In genomic region chr2:120910956-120911951, GRCh38 we compare ENCODE assay signal across 14 cellular contexts.
DNase-seq lines count a peak whose midpoint lies in the region; ATAC-seq and TF ChIP-seq lines count a peak whose summit lies in the region.
"Had no signal": no experiment of that assay in that cellular context is flagged by ENCODE, and none has a peak within 500 bp of the region (broad histone marks: within the 10 kb centered on the region; RNA-seq: fewer than 3 reads in every experiment).

No MANE protein-coding gene starts in this region.

- BruUV-seq in Calu3 (replicated peaks; lab: Mats Ljungman, UMichigan), result no TSS peak

- no peaks in the 10 kb centered on the region for H3K27me3 Mint-ChIP-seq in Calu3 (ENCODE audit: unreplicated experiment)
- no peaks in the 10 kb centered on the region for H3K27me3 Mint-ChIP-seq in T-helper 2 cell treated with Interferon-gamma antibody and Interleukin-4, amounts not matched to agents 5 μg/mL and 100 μg/mL, for 36 hours (ENCODE audit: low read depth)

- no peak for TF ChIP-seq EP300 in ovary (IDR thresholded peaks at IDR 0.05)

- no peaks in the 10 kb centered on the region for H3K9me3 Mint-ChIP-seq in Calu3 (ENCODE audit: low read depth, unreplicated experiment)
- no peaks in the 10 kb centered on the region for H3K9me3 Mint-ChIP-seq in T-helper 2 cell treated with Interferon-gamma antibody and Interleukin-4, amounts not matched to agents 5 μg/mL and 100 μg/mL, for 36 hours

- no peak for TF ChIP-seq CTCF in Calu3 (IDR thresholded peaks at IDR 0.05; ENCODE audit: unreplicated experiment)
- TF ChIP-seq CTCF in NB4 (IDR thresholded peaks at IDR 0.05; ENCODE audit: low read depth, low read length), result no peak
- no peak for TF ChIP-seq CTCF in ovary (IDR thresholded peaks at IDR 0.05)

- peaks cover 8% of the 10 kb centered on the region for H3K36me3 Mint-ChIP-seq in Calu3 (ENCODE audit: insufficient read depth, unreplicated experiment)
- no peaks in the 10 kb centered on the region for H3K36me3 Mint-ChIP-seq in T-helper 2 cell treated with Interferon-gamma antibody and Interleukin-4, amounts not matched to agents 5 μg/mL and 100 μg/mL, for 36 hours (ENCODE audit: low read depth)

- DNase-seq in Calu3 (peak; percentile 30), NB4 (ENCODE audit: low read depth) (peak; percentile 72), ovary (peak in 2 of 5 donors; percentile 59 to 67), NCI-H446 (lab: John Stamatoyannopoulos, UW) (no peak)
- no peak for DNase-seq in activated effector memory CD4-positive, alpha-beta T cell treated with anti-CD3 and anti-CD28 coated beads, Interleukin-2, amount 50 U/mL, for 16 hours
- DNase-seq in T-helper 2 cell treated with Interferon-gamma antibody and Interleukin-4, amounts not matched to agents 5 μg/mL and 100 μg/mL, for 36 hours (ENCODE audit: low spot score), result no peak
- no peak for DNase-seq in stimulated activated naive CD4-positive, alpha-beta T cell (lab: John Stamatoyannopoulos, UW)
- DNase-seq: activated gamma-delta T cell treated with Interleukin-2 at 50 U/mL for 16 hours; Caco-2; effector CD8-positive, alpha-beta T cell; left cardiac atrium; MV-4-11; WERI-Rb-1 had no signal

- no peak for TF ChIP-seq POLR2A in NB4 (IDR thresholded peaks at IDR 0.05; ENCODE audit: extremely low read depth, insufficient read length)
- TF ChIP-seq POLR2A in ovary (IDR thresholded peaks at IDR 0.05), result no peak

- no peaks in the 10 kb centered on the region for H3K36me3 ChIP-seq in ovary
- H3K36me3 ChIP-seq: WERI-Rb-1 had no signal

- H3K4me1 Mint-ChIP-seq in Calu3 (ENCODE audit: low read depth, unreplicated experiment), result peaks cover 59% of the 10 kb centered on the region
- H3K4me1 Mint-ChIP-seq in T-helper 2 cell treated with Interferon-gamma antibody and Interleukin-4, amounts not matched to agents 5 μg/mL and 100 μg/mL, for 36 hours (ENCODE audit: low read depth), result no peaks in the 10 kb centered on the region

- peak; percentile 82 for ATAC-seq in esophagus mucosa

- H3K27me3 ChIP-seq in ovary, result no peaks in the 10 kb centered on the region

- 59 to 66% (median 64%) methylated on average over 16 of the region's 16 CpGs for WGBS in ovary, 3 donors

- H3K9me3 ChIP-seq in ovary, result no peaks in the 10 kb centered on the region
- H3K9me3 ChIP-seq: Caco-2 had no signal

- CTCF ChIA-PET in Calu3 (lab: Charles Lee), result interaction anchor here (0.6 to 1.2 kb wide), 3 partner anchors 29 to 780 kb away, joined by 3 read pairs; no protein-coding TSS in a partner anchor

- H3K4me3 ChIP-seq in NB4 (ENCODE audit: low read depth, low read length) (no peak overlapping the region), ovary (no peak overlapping the region)

- intact Hi-C loops in Calu3 (cut with micrococcal nuclease; ENCODE audit: unreplicated experiment) (no loop called here), ovary (cut with DNase I) (loop anchor here in 3 of 4 donors (5.0 to 10.0 kb wide), 2 partner anchors 174 to 176 kb away; partner anchors contain the start of gene GLI2 (in 3 of the 3))

- H3K4me3 Mint-ChIP-seq in Calu3 (ENCODE audit: low read depth, unreplicated experiment), result no peak overlapping the region
- no peak overlapping the region for H3K4me3 Mint-ChIP-seq in T-helper 2 cell treated with Interferon-gamma antibody and Interleukin-4, amounts not matched to agents 5 μg/mL and 100 μg/mL, for 36 hours

- H3K27ac Mint-ChIP-seq in Calu3 (ENCODE audit: unreplicated experiment), result peak overlapping the region; percentile 86
- no peak overlapping the region for H3K27ac Mint-ChIP-seq in T-helper 2 cell treated with Interferon-gamma antibody and Interleukin-4, amounts not matched to agents 5 μg/mL and 100 μg/mL, for 36 hours

- H3K4me1 ChIP-seq in ovary (ENCODE audit: insufficient read depth), result peaks cover 43% of the 10 kb centered on the region

- H3K27ac ChIP-seq in ovary, result peak overlapping the region; percentile 79 to 85
- H3K27ac ChIP-seq: WERI-Rb-1 had no signal

Comparison
In these comparisons a context has a peak if more than half of its experiments do, and no peak if none do; other contexts are left out.
1. DNase-seq: peak in Calu3 (single experiment) and NB4 (single experiment); none in NCI-H446 (0 of 2), activated effector memory CD4-positive, alpha-beta T cell treated with anti-CD3 and anti-CD28 coated beads, Interleukin-2, amount 50 U/mL, for 16 hours (single experiment), T-helper 2 cell treated with Interferon-gamma antibody and Interleukin-4, amounts not matched to agents 5 μg/mL and 100 μg/mL, for 36 hours (single experiment) and stimulated activated naive CD4-positive, alpha-beta T cell (0 of 6).